In the genomic region with DNA sequence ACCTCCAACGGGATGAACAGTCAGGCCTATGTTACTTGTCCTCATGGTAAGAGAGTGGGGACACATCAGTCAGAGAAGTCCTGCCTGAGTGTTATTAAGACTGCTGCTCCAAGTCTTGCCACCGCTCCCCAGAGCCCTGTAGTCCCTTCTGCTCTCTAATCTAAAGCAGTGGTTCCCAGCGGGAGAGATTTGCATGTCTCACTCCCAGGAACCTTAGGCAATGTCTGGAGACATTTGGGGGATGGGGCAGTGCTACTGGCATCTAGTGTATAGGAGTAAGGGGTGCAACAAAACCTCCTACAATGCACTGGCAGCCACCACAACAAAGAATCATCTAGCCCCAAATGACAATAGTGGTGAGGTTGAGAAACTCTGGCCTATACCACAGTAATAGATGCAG, we compare ENCODE assay signal across 1 cellular context.
TF ChIP-seq lines count a peak whose summit lies in the region.

No MANE protein-coding gene starts in this region.

TF ChIP-seq in H1, 55 proteins besides CTCF, POLR2A, EP300 and RAD21:
- no peak for TF ChIP-seq HDAC2 (IDR thresholded peaks at IDR 0.05; ENCODE audit: borderline replicate concordance in 1 of 2, low read depth in 2 of 2, low read length in 2 of 2)
- TF ChIP-seq CEBPB (IDR thresholded peaks at IDR 0.05; ENCODE audit: low read depth, low read length), result 0 out of 2 replicates have a peak, but pooled peaks have one; percentile 46
